ENCODE assay signal across 1 cellular context in genomic region chr4:165502919-165503907, GRCh38.
TF ChIP-seq lines count a peak whose summit lies in the region.

No MANE protein-coding gene starts in this region.

TF ChIP-seq in IMR-90, 13 proteins besides CTCF, POLR2A, EP300 and RAD21:
- TF ChIP-seq CHD1 (IDR thresholded peaks at IDR 0.05; ENCODE audit: low read depth, low read length) (no peak), SMC3 (IDR thresholded peaks at IDR 0.05; ENCODE audit: low read depth, low read length) (no peak), MAFK (IDR thresholded peaks at IDR 0.05; ENCODE audit: low read depth, low read length) (no peak), BHLHE40 (IDR thresholded peaks at IDR 0.05; ENCODE audit: low read depth, low read length) (no peak), MXI1 (IDR thresholded peaks at IDR 0.05; ENCODE audit: borderline replicate concordance, low read depth, low read length) (no peak), CEBPB (IDR thresholded peaks at IDR 0.05; ENCODE audit: low read depth, low read length) (no peak), FOS (IDR thresholded peaks at IDR 0.05; ENCODE audit: low read depth, low read length) (no peak), MAZ (IDR thresholded peaks at IDR 0.05; ENCODE audit: borderline replicate concordance, low read depth, low read length) (no peak), NFE2L2 (IDR thresholded peaks at IDR 0.05; ENCODE audit: low read depth, low read length) (no peak), RCOR1 (IDR thresholded peaks at IDR 0.05; ENCODE audit: insufficient replicate concordance, low read length) (no peak), RFX5 (IDR thresholded peaks at IDR 0.05; ENCODE audit: low read depth, low read length) (no peak)
- TF ChIP-seq, protein P1, sequence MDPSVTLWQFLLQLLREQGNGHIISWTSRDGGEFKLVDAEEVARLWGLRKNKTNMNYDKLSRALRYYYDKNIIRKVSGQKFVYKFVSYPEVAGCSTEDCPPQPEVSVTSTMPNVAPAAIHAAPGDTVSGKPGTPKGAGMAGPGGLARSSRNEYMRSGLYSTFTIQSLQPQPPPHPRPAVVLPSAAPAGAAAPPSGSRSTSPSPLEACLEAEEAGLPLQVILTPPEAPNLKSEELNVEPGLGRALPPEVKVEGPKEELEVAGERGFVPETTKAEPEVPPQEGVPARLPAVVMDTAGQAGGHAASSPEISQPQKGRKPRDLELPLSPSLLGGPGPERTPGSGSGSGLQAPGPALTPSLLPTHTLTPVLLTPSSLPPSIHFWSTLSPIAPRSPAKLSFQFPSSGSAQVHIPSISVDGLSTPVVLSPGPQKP (IDR thresholded peaks at IDR 0.05; ENCODE audit: borderline replicate concordance, low read depth, low read length), result no peak
- TF ChIP-seq, protein P2, sequence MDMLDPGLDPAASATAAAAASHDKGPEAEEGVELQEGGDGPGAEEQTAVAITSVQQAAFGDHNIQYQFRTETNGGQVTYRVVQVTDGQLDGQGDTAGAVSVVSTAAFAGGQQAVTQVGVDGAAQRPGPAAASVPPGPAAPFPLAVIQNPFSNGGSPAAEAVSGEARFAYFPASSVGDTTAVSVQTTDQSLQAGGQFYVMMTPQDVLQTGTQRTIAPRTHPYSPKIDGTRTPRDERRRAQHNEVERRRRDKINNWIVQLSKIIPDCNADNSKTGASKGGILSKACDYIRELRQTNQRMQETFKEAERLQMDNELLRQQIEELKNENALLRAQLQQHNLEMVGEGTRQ (IDR thresholded peaks at IDR 0.05; ENCODE audit: low read depth, low read length), result no peak
